ENCODE assay signal across 21 cellular contexts in the genomic region with DNA sequence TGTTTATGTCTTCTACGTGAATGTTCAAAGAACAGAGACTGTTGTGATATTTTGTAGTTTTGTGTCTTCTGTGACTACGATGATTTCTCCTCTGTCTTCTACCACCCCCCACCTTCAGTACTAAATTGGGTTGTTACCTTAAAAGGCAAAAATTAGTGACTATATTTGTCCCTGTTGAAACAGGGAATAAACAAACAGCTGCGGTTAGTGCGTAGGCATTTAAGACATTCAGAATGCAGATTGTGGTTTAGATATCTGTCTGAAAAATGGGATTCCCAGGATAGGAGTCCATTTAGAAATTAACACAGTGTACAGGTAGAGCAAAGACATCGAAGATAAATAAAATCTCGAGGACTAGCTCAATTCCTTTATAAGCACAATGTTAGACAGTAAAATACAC. TPM values are rescaled to one million over a fixed set of nuclear protein-coding genes. Genes with fewer than 3 reads are reported as not detected.
"Had no signal": no experiment of that assay in that cellular context is flagged by ENCODE, and none has a peak within 500 bp of the region (broad histone marks: within the 10 kb centered on the region; RNA-seq: fewer than 3 reads in every experiment).

No MANE protein-coding gene starts in this region.

- FAIRE-seq: frontal cortex, kidney had no signal

- H3K27me3 ChIP-seq: sigmoid colon, tibial nerve, vagina had no signal

- H3K4me1 ChIP-seq: parathyroid adenoma, tibial nerve, vagina had no signal

- H2AFZ ChIP-seq: parathyroid adenoma had no signal

- H3K4me3 ChIP-seq: coronary artery, lung, sigmoid colon, tibial nerve, vagina had no signal

- H3K27ac ChIP-seq: coronary artery, parathyroid adenoma, sigmoid colon, tibial nerve, vagina had no signal

- ATAC-seq: activated CD4-positive, alpha-beta T cell treated with anti-CD3 and anti-CD28 coated beads for 36 hours; left lobe of liver; natural killer cell treated with Interleukin-12 subunit alpha and Interleukin-12 subunit beta and Interleukin-15 and Interleukin-18, amount 100 ng/mL, for 72 hours; WTC11 had no signal

- H3K79me2 ChIP-seq: parathyroid adenoma had no signal

- H3K9me3 ChIP-seq: sigmoid colon, tibial nerve, vagina had no signal

- H3K36me3 ChIP-seq: sigmoid colon, tibial nerve, vagina had no signal

- DNase-seq: activated CD4-positive, alpha-beta T cell treated with anti-CD3 and anti-CD28 coated beads for 36 hours; activated CD4-positive, alpha-beta T cell treated with anti-CD3 and anti-CD28 coated beads, Interleukin-2, amount 50 U/mL, for 48 hours; activated T-cell treated with anti-CD3 and anti-CD28 coated beads for 4 hours; amniotic stem cell; central memory CD4-positive, alpha-beta T cell; kidney; sigmoid colon; stimulated activated CD4-positive, alpha-beta T cell treated with anti-CD3 and anti-CD28 coated beads, Interleukin-12 subunit alpha, Interleukin-12 subunit beta, amount 100 ng/mL, for 4 hours; stimulated activated CD4-positive, alpha-beta T cell treated with anti-CD3 and anti-CD28 coated beads, Interleukin-1b, Interleukin-23, amount 100 ng/mL, for 48 hours; stimulated activated CD8-positive, alpha-beta memory T cell treated with anti-CD3 and anti-CD28 coated beads, Interleukin-4, amount 100 ng/mL, for 48 hours; stimulated activated naive CD4-positive, alpha-beta T cell; T-helper 2 cell had no signal

- H3K9ac ChIP-seq: parathyroid adenoma had no signal

RNA-seq across cellular contexts. Expression of gene ARHGAP42, which starts 15.6 kb away (rescaled TPM):
- total RNA-seq: activated CD4-positive, alpha-beta T cell treated with anti-CD3 and anti-CD28 coated beads for 36 hours had no signal
